ENCODE assay signal across 1 cellular context in genomic region chr20:32179515-32179914, GRCh38.
TF ChIP-seq lines count a peak whose summit lies in the region.

No MANE protein-coding gene starts in this region.

TF ChIP-seq in H1, 55 proteins besides CTCF, POLR2A, EP300 and RAD21:
- TF ChIP-seq SIX5 (IDR thresholded peaks at IDR 0.05; ENCODE audit: low read depth, low read length) = no peak
- TF ChIP-seq GABPA (IDR thresholded peaks at IDR 0.05; ENCODE audit: borderline replicate concordance, insufficient read depth, low read length) = no peak
- no peak for TF ChIP-seq CBX8 (IDR thresholded peaks at IDR 0.05; ENCODE audit: borderline replicate concordance, low read depth, low read length)
- no peak for TF ChIP-seq CREB1 (IDR thresholded peaks at IDR 0.05)
- TF ChIP-seq CHD2 (IDR thresholded peaks at IDR 0.05; ENCODE audit: low read length) = no peak
- TF ChIP-seq JUN (IDR thresholded peaks at IDR 0.05; ENCODE audit: low read depth, low read length) = no peak
- TF ChIP-seq PHF8 (conservative IDR thresholded peaks at IDR 0.05; ENCODE audit: low read depth, low read length) = no peak
- no peak for TF ChIP-seq BRCA1 (IDR thresholded peaks at IDR 0.05; ENCODE audit: low read depth, low read length)
- no peak for TF ChIP-seq KDM4A (IDR thresholded peaks at IDR 0.05; ENCODE audit: low read depth, low read length, severe bottlenecking)
- TF ChIP-seq CBX5 (IDR thresholded peaks at IDR 0.05; ENCODE audit: low read depth, low read length) = no peak
- no peak for TF ChIP-seq CHD7 (IDR thresholded peaks at IDR 0.05; ENCODE audit: insufficient replicate concordance, low read length)
- no peak for TF ChIP-seq TBP (IDR thresholded peaks at IDR 0.05; ENCODE audit: low read depth, low read length)
- no peak for TF ChIP-seq YY1 (IDR thresholded peaks at IDR 0.05; ENCODE audit: low read depth, low read length)
- no peak for TF ChIP-seq BCL11A (IDR thresholded peaks at IDR 0.05; ENCODE audit: low read depth in 2 of 2, low read length in 2 of 2)
- no peak for TF ChIP-seq NRF1 (IDR thresholded peaks at IDR 0.05; ENCODE audit: low read depth, low read length)
- TF ChIP-seq HDAC2 (IDR thresholded peaks at IDR 0.05; ENCODE audit: borderline replicate concordance in 1 of 2, low read depth in 2 of 2, low read length in 2 of 2) = no peak
- TF ChIP-seq EGR1 (IDR thresholded peaks at IDR 0.05; ENCODE audit: borderline replicate concordance, low read depth, low read length) = no peak
- no peak for TF ChIP-seq SIRT6 (IDR thresholded peaks at IDR 0.05; ENCODE audit: low read length)
- no peak for TF ChIP-seq SRF (IDR thresholded peaks at IDR 0.05; ENCODE audit: low read depth, low read length)
